1 cellular context compared by ENCODE assay signal in genomic region chr5:178368278-178368677, GRCh38.
TF ChIP-seq lines count a peak whose summit lies in the region.

No MANE protein-coding gene starts in this region.

TF ChIP-seq in H1, 55 proteins besides CTCF, POLR2A, EP300 and RAD21 (continued from another document):
- no peak for TF ChIP-seq ATF2 (IDR thresholded peaks at IDR 0.05; ENCODE audit: low read length)
- no peak for TF ChIP-seq PHF8 (conservative IDR thresholded peaks at IDR 0.05; ENCODE audit: low read depth, low read length)
- TF ChIP-seq GTF2F1 (IDR thresholded peaks at IDR 0.05; ENCODE audit: borderline replicate concordance, low read depth, low read length): no peak
- TF ChIP-seq SP1 (IDR thresholded peaks at IDR 0.05; ENCODE audit: low read depth, low read length): no peak
- no peak for TF ChIP-seq TAF7 (optimal IDR thresholded peaks at IDR 0.05; ENCODE audit: borderline replicate concordance, low read depth, low read length)
- no peak for TF ChIP-seq RBBP5 (IDR thresholded peaks at IDR 0.05; ENCODE audit: borderline replicate concordance, low read depth, low read length)
- TF ChIP-seq CHD2 (IDR thresholded peaks at IDR 0.05; ENCODE audit: low read length): no peak
